Comparison of ENCODE assay signal across 1 cellular context in the genomic region with DNA sequence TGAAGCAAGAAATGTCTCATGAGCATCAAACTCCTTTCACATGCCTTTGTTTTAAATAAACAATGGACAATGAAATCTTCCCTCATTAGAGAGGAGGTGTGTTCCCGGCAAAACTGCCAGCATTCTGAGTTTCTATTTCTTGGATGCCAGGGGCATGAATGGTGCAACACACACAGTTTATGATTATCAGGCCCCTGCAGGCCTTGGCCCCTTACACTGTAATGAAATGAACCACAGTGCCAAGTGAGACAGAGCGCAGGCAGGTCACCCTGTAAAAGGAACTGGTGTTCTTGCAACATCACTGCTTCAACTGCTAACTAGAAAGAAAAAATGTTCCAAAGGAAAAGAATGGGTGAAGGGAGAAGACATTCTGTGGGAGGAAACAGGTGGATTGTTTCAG.
TF ChIP-seq lines count a peak whose summit lies in the region.

No MANE protein-coding gene starts in this region.

TF ChIP-seq in K562, 482 proteins besides CTCF, POLR2A, EP300 and RAD21:
- peak; percentile 27; the same call in 1 of the 2 replicates for TF ChIP-seq CEBPB (tag; IDR thresholded peaks at IDR 0.05)
- no peak for TF ChIP-seq PHF20 (IDR thresholded peaks at IDR 0.05; ENCODE audit: partially characterized antibody)
